ENCODE assay signal across 14 cellular contexts in the genomic region with DNA sequence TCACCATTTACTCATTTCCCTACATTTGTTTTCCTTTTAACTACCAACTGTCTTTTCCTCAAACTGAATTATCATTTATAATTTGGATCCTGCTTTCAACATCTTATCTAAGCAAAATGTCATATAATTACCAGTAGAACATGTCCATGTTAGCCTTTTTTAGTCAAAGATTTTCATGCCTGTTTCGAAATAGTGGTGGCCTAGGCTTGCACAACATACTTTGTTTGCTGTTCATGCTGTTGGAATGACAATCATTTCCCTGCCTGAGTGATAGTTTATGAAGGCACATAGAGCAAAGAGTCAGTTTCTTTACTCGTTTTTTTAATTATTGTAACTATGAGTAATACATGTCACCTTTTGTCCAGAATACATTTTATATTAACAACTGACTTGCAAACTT.
DNase-seq lines count a peak whose midpoint lies in the region; ATAC-seq and TF ChIP-seq lines count a peak whose summit lies in the region.
"Had no signal": no experiment of that assay in that cellular context is flagged by ENCODE, and none has a peak within 500 bp of the region (broad histone marks: within the 10 kb centered on the region; RNA-seq: fewer than 3 reads in every experiment).

No MANE protein-coding gene starts in this region.

- POLR2A ChIA-PET in GM10248 (lab: Yijun Ruan, JAX) (no interaction called here), HEK293T (lab: Yijun Ruan, JAX) (no interaction called here)

- peaks cover 30% of the 10 kb centered on the region for H3K4me1 Mint-ChIP-seq in osteocyte (ENCODE audit: unreplicated experiment)
- no peaks in the 10 kb centered on the region for H3K4me1 Mint-ChIP-seq in activated CD8-positive, alpha-beta memory T cell treated with anti-CD3 and anti-CD28 coated beads, Interleukin-2, amount 10 ng/mL, durations not matched to agents 7 days and 5 days
- H3K4me1 Mint-ChIP-seq: activated T-helper 17 cell treated with anti-CD3 and anti-CD28 coated beads, Interleukin-2, amount 50 U/mL, for 72 hours; neural crest cell had no signal

- no peak for ATAC-seq in activated CD8-positive, alpha-beta memory T cell treated with anti-CD3 and anti-CD28 coated beads, Interleukin-2, amount 10 ng/mL, durations not matched to agents 7 days and 5 days
- ATAC-seq: activated T-helper 17 cell treated with anti-CD3 and anti-CD28 coated beads, Interleukin-2, amount 50 U/mL, for 72 hours had no signal

- H3K27me3 ChIP-seq in esophagus squamous epithelium: no peaks in the 10 kb centered on the region

- no peak for TF ChIP-seq POLR2A in esophagus squamous epithelium (IDR thresholded peaks at IDR 0.05)

- 13 to 20% methylated on average over 2 of the region's 2 CpGs for WGBS in esophagus squamous epithelium, 2 donors

- no peak overlapping the region for H3K27ac ChIP-seq in esophagus squamous epithelium

- H3K27me3 Mint-ChIP-seq in osteocyte (ENCODE audit: unreplicated experiment): no peaks in the 10 kb centered on the region
- H3K27me3 Mint-ChIP-seq in activated CD8-positive, alpha-beta memory T cell treated with anti-CD3 and anti-CD28 coated beads, Interleukin-2, amount 10 ng/mL, durations not matched to agents 7 days and 5 days: no peaks in the 10 kb centered on the region
- H3K27me3 Mint-ChIP-seq: activated T-helper 17 cell treated with anti-CD3 and anti-CD28 coated beads, Interleukin-2, amount 50 U/mL, for 72 hours; stimulated activated naive CD8-positive, alpha-beta T cell treated with anti-CD3 and anti-CD28 coated beads, Interleukin-15, Interleukin-2, amounts not matched to agents 100 ng/mL and 50 ng/mL, for 24 hours had no signal

- H3K36me3 ChIP-seq in esophagus squamous epithelium: no peaks in the 10 kb centered on the region

- intact Hi-C loops in esophagus squamous epithelium (cut with DNase I): no loop called here

- H3K27ac Mint-ChIP-seq in osteocyte (ENCODE audit: unreplicated experiment): peak overlapping the region; percentile 71
- H3K27ac Mint-ChIP-seq in activated CD8-positive, alpha-beta memory T cell treated with anti-CD3 and anti-CD28 coated beads, Interleukin-2, amount 10 ng/mL, durations not matched to agents 7 days and 5 days: no peak overlapping the region
- H3K27ac Mint-ChIP-seq: activated T-helper 17 cell treated with anti-CD3 and anti-CD28 coated beads, Interleukin-2, amount 50 U/mL, for 72 hours; stimulated activated naive CD8-positive, alpha-beta T cell treated with anti-CD3 and anti-CD28 coated beads, Interleukin-15, Interleukin-2, amounts not matched to agents 100 ng/mL and 50 ng/mL, for 24 hours had no signal

- TF ChIP-seq CTCF in fibroblast of mammary gland (conservative IDR thresholded peaks at IDR 0.05; ENCODE audit: control insufficient read depth, insufficient read depth, low read depth, low read length) (no peak), osteocyte (IDR thresholded peaks at IDR 0.05) (no peak), esophagus squamous epithelium (IDR thresholded peaks at IDR 0.05) (no peak), GM10248 (IDR thresholded peaks at IDR 0.05; ENCODE audit: control extremely low read depth, extremely low read depth, low read depth, missing control alignments) (no peak)

- H3K9me3 Mint-ChIP-seq in osteocyte (ENCODE audit: unreplicated experiment): no peaks in the 10 kb centered on the region
- peaks cover 5% of the 10 kb centered on the region for H3K9me3 Mint-ChIP-seq in activated CD8-positive, alpha-beta memory T cell treated with anti-CD3 and anti-CD28 coated beads, Interleukin-2, amount 10 ng/mL, durations not matched to agents 7 days and 5 days (ENCODE audit: low read depth)
- H3K9me3 Mint-ChIP-seq: activated T-helper 17 cell treated with anti-CD3 and anti-CD28 coated beads, Interleukin-2, amount 50 U/mL, for 72 hours; neural crest cell had no signal

- H3K9me3 ChIP-seq in esophagus squamous epithelium: no peaks in the 10 kb centered on the region

- no peaks in the 10 kb centered on the region for H3K4me1 ChIP-seq in esophagus squamous epithelium

- CTCF ChIA-PET in GM10248 (lab: Yijun Ruan, JAX): no interaction called here
- CTCF ChIA-PET in HEK293T (lab: Yijun Ruan, JAX): no interaction called here
- CTCF ChIA-PET in activated CD8-positive, alpha-beta memory T cell treated with anti-CD3 and anti-CD28 coated beads, Interleukin-2, amount 10 ng/mL, durations not matched to agents 7 days and 5 days (lab: Charles Lee): no interaction called here

- no peak overlapping the region for H3K4me3 Mint-ChIP-seq in osteocyte (ENCODE audit: unreplicated experiment)
- no peak overlapping the region for H3K4me3 Mint-ChIP-seq in activated CD8-positive, alpha-beta memory T cell treated with anti-CD3 and anti-CD28 coated beads, Interleukin-2, amount 10 ng/mL, durations not matched to agents 7 days and 5 days
- H3K4me3 Mint-ChIP-seq: activated T-helper 17 cell treated with anti-CD3 and anti-CD28 coated beads, Interleukin-2, amount 50 U/mL, for 72 hours; neural crest cell; stimulated activated naive CD8-positive, alpha-beta T cell treated with anti-CD3 and anti-CD28 coated beads, Interleukin-15, Interleukin-2, amounts not matched to agents 100 ng/mL and 50 ng/mL, for 24 hours had no signal

- DNase-seq in EH (ENCODE audit: low read depth): peak; percentile 88
- peak; percentile 25 for DNase-seq in NCI-H526 treated with DMSO at 0.1 percent for 48 hours (lab: John Stamatoyannopoulos, UW)
- peak; percentile 86 for DNase-seq in fibroblast of mammary gland (ENCODE audit: low read depth)
- no peak for DNase-seq in osteocyte (ENCODE audit: extremely low spot score, unreplicated experiment)
- no peak for DNase-seq in esophagus squamous epithelium (lab: John Stamatoyannopoulos, UW)
- no peak for DNase-seq in GM10248 (ENCODE audit: extremely low spot score)
- DNase-seq in HEK293T (ENCODE audit: extremely low spot score): no peak
- DNase-seq in activated CD8-positive, alpha-beta memory T cell treated with anti-CD3 and anti-CD28 coated beads, Interleukin-2, amount 10 ng/mL, durations not matched to agents 7 days and 5 days: no peak
- DNase-seq: effector CD4-positive, alpha-beta T cell; NCI-H2171; stimulated activated CD4-positive, alpha-beta T cell treated with anti-CD3 and anti-CD28 coated beads, Interleukin-1b, Interleukin-23, amount 100 ng/mL, for 48 hours had no signal

- H3K4me3 ChIP-seq in fibroblast of mammary gland (ENCODE audit: control insufficient read depth, low read depth, low read length) (no peak overlapping the region), esophagus squamous epithelium (no peak overlapping the region)

- H3K36me3 Mint-ChIP-seq in osteocyte (ENCODE audit: unreplicated experiment): no peaks in the 10 kb centered on the region
- H3K36me3 Mint-ChIP-seq in activated CD8-positive, alpha-beta memory T cell treated with anti-CD3 and anti-CD28 coated beads, Interleukin-2, amount 10 ng/mL, durations not matched to agents 7 days and 5 days: no peaks in the 10 kb centered on the region

TF ChIP-seq in HEK293T, 16 proteins besides CTCF, POLR2A, EP300 and RAD21:
- TF ChIP-seq ZNF384 (IDR thresholded peaks at IDR 0.05): no peak
- no peak for TF ChIP-seq LEF1 (IDR thresholded peaks at IDR 0.05; ENCODE audit: borderline replicate concordance)
- no peak for TF ChIP-seq CTBP1 (IDR thresholded peaks at IDR 0.05; ENCODE audit: borderline replicate concordance)
- TF ChIP-seq, protein P1, sequence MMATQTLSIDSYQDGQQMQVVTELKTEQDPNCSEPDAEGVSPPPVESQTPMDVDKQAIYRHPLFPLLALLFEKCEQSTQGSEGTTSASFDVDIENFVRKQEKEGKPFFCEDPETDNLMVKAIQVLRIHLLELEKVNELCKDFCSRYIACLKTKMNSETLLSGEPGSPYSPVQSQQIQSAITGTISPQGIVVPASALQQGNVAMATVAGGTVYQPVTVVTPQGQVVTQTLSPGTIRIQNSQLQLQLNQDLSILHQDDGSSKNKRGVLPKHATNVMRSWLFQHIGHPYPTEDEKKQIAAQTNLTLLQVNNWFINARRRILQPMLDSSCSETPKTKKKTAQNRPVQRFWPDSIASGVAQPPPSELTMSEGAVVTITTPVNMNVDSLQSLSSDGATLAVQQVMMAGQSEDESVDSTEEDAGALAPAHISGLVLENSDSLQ (IDR thresholded peaks at IDR 0.05): no peak
- TF ChIP-seq L3MBTL2 (conservative IDR thresholded peaks at IDR 0.05): no peak
- no peak for TF ChIP-seq FOXM1 (IDR thresholded peaks at IDR 0.05; ENCODE audit: borderline replicate concordance)
TF ChIP-seq in HEK293T: peak in this region for 0.

Comparison
In these comparisons a context has a peak if more than half of its experiments do, and no peak if none do; other contexts are left out.
1. DNase-seq: peak in EH (single experiment), NCI-H526 treated with DMSO at 0.1 percent for 48 hours (single experiment) and fibroblast of mammary gland (single experiment); none in osteocyte (single experiment), esophagus squamous epithelium (single experiment), GM10248 (single experiment), HEK293T (single experiment) and activated CD8-positive, alpha-beta memory T cell treated with anti-CD3 and anti-CD28 coated beads, Interleukin-2, amount 10 ng/mL, durations not matched to agents 7 days and 5 days (single experiment).